ENCODE assay signal across 16 cellular contexts in the genomic region with DNA sequence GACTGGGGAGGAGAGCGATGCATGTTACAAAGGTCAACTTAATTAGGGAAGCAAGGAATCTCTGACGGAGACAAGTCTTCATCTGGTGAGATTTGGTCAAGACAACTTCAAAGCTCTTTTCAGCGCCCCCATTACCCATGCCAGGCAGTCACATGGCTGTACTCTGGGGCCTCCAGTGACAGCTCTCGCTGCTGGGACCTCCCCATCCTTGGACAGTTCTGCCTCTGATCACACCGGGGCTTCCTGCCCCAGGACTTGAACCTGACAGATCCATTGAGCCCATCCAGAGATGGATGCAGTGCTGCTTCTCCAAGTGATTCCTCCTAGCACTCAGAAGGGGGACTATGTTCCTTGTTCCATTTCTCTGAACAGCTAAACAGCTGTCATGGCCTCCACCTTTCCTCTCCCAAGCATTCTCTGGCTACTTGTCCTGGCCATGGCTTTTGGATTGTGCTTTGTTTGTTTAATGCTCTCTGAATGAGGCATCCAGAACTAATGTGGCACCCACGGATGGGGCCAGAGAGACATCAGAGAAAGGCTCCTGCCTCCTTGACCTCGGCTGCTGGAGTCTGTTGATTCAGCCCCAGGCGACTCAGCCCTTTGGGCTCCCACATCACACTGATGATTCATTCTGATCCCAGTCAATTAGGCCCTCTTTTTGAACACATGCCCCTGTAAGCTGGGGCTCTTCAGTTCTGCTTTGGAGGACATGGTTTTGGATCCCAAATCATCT.
A peak's percentile ranks its signal among the peaks of the same experiment; 100 is the strongest.
DNase-seq lines count a peak whose midpoint lies in the region; ATAC-seq and TF ChIP-seq lines count a peak whose summit lies in the region.
"Had no signal": no experiment of that assay in that cellular context is flagged by ENCODE, and none has a peak within 500 bp of the region (broad histone marks: within the 10 kb centered on the region; RNA-seq: fewer than 3 reads in every experiment).

No MANE protein-coding gene starts in this region.

- no peak overlapping the region for H3K9ac ChIP-seq in OCI-LY3 (ENCODE audit: low read length)

- no peaks in the 10 kb centered on the region for H3K79me2 ChIP-seq in OCI-LY3 (ENCODE audit: low read length)

- H3K9me3 Mint-ChIP-seq in stimulated activated naive CD8-positive, alpha-beta T cell treated with anti-CD3 and anti-CD28 coated beads, Interleukin-15, amount 100 ng/mL, for 72 hours, result peaks cover 0 to 11% of the 10 kb centered on the region in 2 donors

- H3K27me3 Mint-ChIP-seq in stimulated activated naive CD8-positive, alpha-beta T cell treated with anti-CD3 and anti-CD28 coated beads, Interleukin-15, amount 100 ng/mL, for 72 hours, result no peaks in the 10 kb centered on the region

- no peaks in the 10 kb centered on the region for H3K9me3 ChIP-seq in OCI-LY3 (ENCODE audit: insufficient read depth, low read length)
- H3K9me3 ChIP-seq: adrenal gland, ovary, tibial artery had no signal

- no peak overlapping the region for H3K27ac ChIP-seq in OCI-LY3 (ENCODE audit: low read length)
- H3K27ac ChIP-seq: adrenal gland, ovary, tibial artery had no signal

- H3K4me2 ChIP-seq in OCI-LY3 (ENCODE audit: low read length), result no peak overlapping the region

- no peaks in the 10 kb centered on the region for H3K36me3 ChIP-seq in OCI-LY3 (replicated peaks; ENCODE audit: low read depth, low read length)
- H3K36me3 ChIP-seq: adrenal gland, ovary, tibial artery had no signal

- no peak for TF ChIP-seq CTCF in OCI-LY3 (IDR thresholded peaks at IDR 0.05; ENCODE audit: low read depth, low read length)

- H3K4me3 ChIP-seq in OCI-LY3 (ENCODE audit: low read length), result no peak overlapping the region
- H3K4me3 ChIP-seq: adrenal gland, ovary, tibial artery had no signal

- H2AFZ ChIP-seq in OCI-LY3 (ENCODE audit: low read depth, low read length), result peak overlapping the region; percentile 65; the same call in 1 of the 2 replicates

- H3K27ac Mint-ChIP-seq in stimulated activated naive CD8-positive, alpha-beta T cell treated with anti-CD3 and anti-CD28 coated beads, Interleukin-15, amount 100 ng/mL, for 72 hours, result peak overlapping the region in 1 of 2 donors; percentile 71

- peaks cover 11% of the 10 kb centered on the region for H3K4me1 ChIP-seq in OCI-LY3 (ENCODE audit: low read length)
- H3K4me1 ChIP-seq: adrenal gland, tibial artery had no signal

- no peaks in the 10 kb centered on the region for H4K20me1 ChIP-seq in OCI-LY3 (ENCODE audit: insufficient read depth, low read length)

- H3K27me3 ChIP-seq in OCI-LY3 (ENCODE audit: low read depth, low read length), result no peaks in the 10 kb centered on the region
- H3K27me3 ChIP-seq: adrenal gland, ovary, tibial artery had no signal

- no peaks in the 10 kb centered on the region for H3K4me1 Mint-ChIP-seq in stimulated activated naive CD8-positive, alpha-beta T cell treated with anti-CD3 and anti-CD28 coated beads, Interleukin-15, amount 100 ng/mL, for 72 hours

- ATAC-seq in stimulated activated naive CD8-positive, alpha-beta T cell treated with anti-CD3 and anti-CD28 coated beads, Interleukin-15, amount 100 ng/mL, for 72 hours, result peak; percentile 7
- no peak for ATAC-seq in stimulated activated naive CD8-positive, alpha-beta T cell treated with anti-CD3 and anti-CD28 coated beads, Interleukin-15, Interleukin-2, amounts not matched to agents 100 U/mL and 50 U/mL, for 24 hours

- no peak for DNase-seq in stimulated activated naive CD8-positive, alpha-beta T cell treated with anti-CD3 and anti-CD28 coated beads, Interleukin-15, amount 100 ng/mL, for 72 hours
- DNase-seq in stimulated activated naive CD8-positive, alpha-beta T cell treated with anti-CD3 and anti-CD28 coated beads, Interleukin-15, Interleukin-2, amounts not matched to agents 100 U/mL and 50 U/mL, for 24 hours, result no peak
- peak; percentile 60 for DNase-seq in glomerular visceral epithelial cell (ENCODE audit: extremely low spot score)
- DNase-seq in cerebellar nuclear complex (lab: John Stamatoyannopoulos, UW), result no peak
- DNase-seq in NCI-H82 treated with DMSO at 0.1 percent for 48 hours (lab: John Stamatoyannopoulos, UW; ENCODE audit: unreplicated experiment), result no peak
- DNase-seq in medulla oblongata (ENCODE audit: extremely low spot score), result no peak
- no peak for DNase-seq in SIG-M5 (lab: John Stamatoyannopoulos, UW)
- DNase-seq: activated T-cell treated with anti-CD3 and anti-CD28 coated beads, Interleukin-2, amount 50 U/mL, for 48 hours; adrenal gland; cortex of kidney; Karpas-422; NCI-H2081 treated with DMSO at 0.1 percent for 48 hours; ovary; stimulated activated CD4-positive, alpha-beta T cell treated with anti-CD3 and anti-CD28 coated beads, Interleukin-12 subunit alpha, Interleukin-12 subunit beta, amount 100 ng/mL, for 4 hours; tibial artery had no signal

- no peak overlapping the region for H3K4me3 Mint-ChIP-seq in stimulated activated naive CD8-positive, alpha-beta T cell treated with anti-CD3 and anti-CD28 coated beads, Interleukin-15, amount 100 ng/mL, for 72 hours
